ENCODE assay signal across 8 cellular contexts in the genomic region with DNA sequence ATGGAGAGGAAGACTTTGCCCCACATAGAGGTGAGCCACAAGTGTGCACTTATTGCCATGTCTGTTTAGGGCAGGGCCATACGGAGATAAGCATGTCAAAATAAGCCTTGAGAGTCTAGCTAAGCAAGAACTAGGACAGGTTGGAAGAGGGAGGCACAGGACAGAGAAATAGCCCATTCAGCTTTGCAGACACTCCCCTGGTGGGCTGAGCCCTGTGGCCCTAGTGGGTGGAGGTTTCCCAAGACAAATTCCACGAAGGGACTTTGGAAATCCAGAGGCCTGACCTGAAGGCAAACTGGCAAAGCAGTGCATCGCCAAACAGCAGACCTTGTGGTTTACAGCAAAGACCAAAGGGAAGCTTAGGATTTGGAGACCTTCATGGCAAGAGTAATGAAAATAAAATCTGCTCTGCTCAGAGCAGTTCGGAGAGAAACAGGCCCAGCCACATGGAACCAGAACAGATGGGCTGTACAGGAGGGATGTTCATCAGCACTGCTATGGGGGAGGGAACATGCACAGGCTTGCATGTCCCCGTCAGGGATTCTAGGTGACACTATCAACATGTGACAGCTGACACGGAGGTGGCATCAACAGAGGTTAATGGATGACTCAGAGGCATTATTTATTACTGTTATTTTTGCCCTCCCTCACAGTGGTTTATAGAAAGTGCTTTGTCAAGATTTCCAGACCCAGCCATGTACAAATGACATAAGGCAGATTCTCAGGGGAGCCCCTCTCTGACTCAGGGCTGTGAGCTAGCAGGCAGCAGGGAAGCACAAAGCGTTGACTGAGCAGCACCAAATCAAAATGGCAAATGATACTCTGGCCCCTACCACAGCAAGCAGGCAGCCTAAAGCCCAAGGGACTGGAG.
DNase-seq lines count a peak whose midpoint lies in the region; ATAC-seq and TF ChIP-seq lines count a peak whose summit lies in the region.

No MANE protein-coding gene starts in this region.

- H3K27ac Mint-ChIP-seq in nephron = peak overlapping the region; percentile 52 to 81 (median 71)

- peaks cover 52% of the 10 kb centered on the region for H3K4me1 Mint-ChIP-seq in nephron

- no peaks in the 10 kb centered on the region for H3K9me3 Mint-ChIP-seq in nephron

- ATAC-seq in GM21529 (IDR thresholded peaks at IDR 0.05; ENCODE audit: unreplicated experiment) (peak; percentile 67), HG03571 (IDR thresholded peaks at IDR 0.05; ENCODE audit: unreplicated experiment) (peak; percentile 62)

- no peaks in the 10 kb centered on the region for H3K36me3 Mint-ChIP-seq in nephron (ENCODE audit: low read depth)

- no peak for TF ChIP-seq CTCF in nephron (IDR thresholded peaks at IDR 0.05; ENCODE audit: unreplicated experiment in 3 of 3)

- DNase-seq in NCI-H345 (lab: John Stamatoyannopoulos, UW) (peak; percentile 51), NCI-H345 treated with DMSO at 0.1 percent for 48 hours (lab: John Stamatoyannopoulos, UW; ENCODE audit: unreplicated experiment) (no peak), cerebellar cortex (ENCODE audit: low spot score) (peak; percentile 85), NCI-H2107 (lab: John Stamatoyannopoulos, UW) (no peak), HT-29 (ENCODE audit: low spot score) (no peak)

- H3K4me3 Mint-ChIP-seq in nephron = no peak overlapping the region

- peaks cover 4% of the 10 kb centered on the region for H3K27me3 Mint-ChIP-seq in nephron (ENCODE audit: low read depth)

Comparison
In these comparisons a context has a peak if more than half of its experiments do, and no peak if none do; other contexts are left out.
1. DNase-seq: peak in NCI-H345 (single experiment) and cerebellar cortex (single experiment); none in NCI-H345 treated with DMSO at 0.1 percent for 48 hours (single experiment), NCI-H2107 (single experiment) and HT-29 (single experiment).